In the genomic region with DNA sequence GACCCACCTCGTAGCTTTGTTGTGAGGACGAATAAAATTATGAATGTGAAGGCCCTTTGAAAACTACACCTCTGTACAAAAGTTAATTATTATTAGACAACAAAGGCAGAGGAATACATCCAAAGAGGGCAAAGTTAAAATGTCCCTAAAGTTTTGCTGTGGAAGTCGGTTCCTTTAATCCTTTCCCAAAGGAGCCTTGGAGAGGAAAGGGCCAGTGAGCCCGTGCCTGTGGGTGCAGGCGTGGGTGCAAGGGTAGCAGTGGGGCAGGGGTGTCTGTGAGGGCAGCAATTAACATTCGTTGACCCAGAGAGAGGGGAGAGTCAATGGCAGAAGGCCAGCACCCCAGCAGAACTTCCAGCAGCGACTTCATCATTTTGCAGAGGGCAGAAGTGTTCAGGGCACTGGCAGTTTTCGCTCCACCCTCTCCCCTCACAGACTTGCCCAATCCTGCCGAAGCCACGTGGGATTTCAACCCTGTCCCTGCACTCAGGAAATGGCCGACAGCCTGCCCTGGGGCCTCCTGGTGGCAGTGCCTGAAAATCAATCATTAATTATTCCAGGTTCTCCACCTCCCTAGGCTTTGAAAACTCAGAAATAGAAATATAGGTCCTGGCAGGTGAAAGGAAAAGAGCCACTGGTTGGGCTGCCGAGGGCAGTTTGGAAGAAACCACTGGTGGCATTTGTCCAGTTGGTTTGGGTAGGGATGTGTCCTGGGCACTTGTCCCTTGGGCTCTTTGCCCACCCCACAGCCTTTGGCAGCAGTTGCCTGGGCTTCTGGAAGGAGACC, we compare ENCODE assay signal across 8 cellular contexts. TPM values are rescaled to one million over a fixed set of nuclear protein-coding genes. Genes with fewer than 3 reads are reported as not detected.
DNase-seq lines count a peak whose midpoint lies in the region; ATAC-seq and TF ChIP-seq lines count a peak whose summit lies in the region.

No MANE protein-coding gene starts in this region.

- intact Hi-C loops in colonic mucosa (cut with DNase I), result no loop called here

- H3K27ac ChIP-seq in colonic mucosa, result peak overlapping the region; percentile 53
- peak overlapping the region; percentile 59 to 82 for H3K27ac ChIP-seq in mucosa of rectum (ENCODE audit: low read depth in 2 of 2, low read length in 2 of 2)

- H3K36me3 ChIP-seq in MG63, result no peaks in the 10 kb centered on the region
- H3K36me3 ChIP-seq in colonic mucosa, result no peaks in the 10 kb centered on the region
- no peaks in the 10 kb centered on the region for H3K36me3 ChIP-seq in mucosa of rectum (ENCODE audit: control insufficient read depth in 2 of 2, insufficient read depth in 2 of 2, low read length in 2 of 2)

- H3K4me1 ChIP-seq in colonic mucosa, result peaks cover 10% of the 10 kb centered on the region
- peaks cover 16 to 20% of the 10 kb centered on the region in 2 donors for H3K4me1 ChIP-seq in mucosa of rectum (ENCODE audit: control insufficient read depth in 2 of 2, insufficient read depth in 2 of 2, low read length in 2 of 2)

- H3K4me3 ChIP-seq in AG09309 (ENCODE audit: control insufficient read depth, low read depth, low read length), result no peak overlapping the region
- H3K4me3 ChIP-seq in MG63, result no peak overlapping the region
- H3K4me3 ChIP-seq in colonic mucosa, result no peak overlapping the region
- H3K4me3 ChIP-seq in mucosa of rectum (ENCODE audit: low read length in 2 of 2), result no peak overlapping the region

- H3K9me3 ChIP-seq in MG63 (no peaks in the 10 kb centered on the region), colonic mucosa (no peaks in the 10 kb centered on the region), mucosa of rectum (ENCODE audit: control insufficient read depth in 2 of 2, low read length in 2 of 2) (no peaks in the 10 kb centered on the region)

- TF ChIP-seq CTCF in AG09309 (IDR thresholded peaks at IDR 0.05; ENCODE audit: control insufficient read depth, insufficient read depth, low read depth, low read length, missing control alignments), result peak; percentile 19
- no peak for TF ChIP-seq CTCF in colonic mucosa (IDR thresholded peaks at IDR 0.05)

- no peak for ATAC-seq in HG02623 (IDR thresholded peaks at IDR 0.05; ENCODE audit: unreplicated experiment)
- ATAC-seq in HG02938 (IDR thresholded peaks at IDR 0.05; ENCODE audit: unreplicated experiment), result no peak

- DNase-seq in AG09309 (ENCODE audit: low read depth), result no peak
- DNase-seq in MG63, result peak; percentile 84
- peak; percentile 69 for DNase-seq in colonic mucosa
- DNase-seq in NCI-H1436 (lab: John Stamatoyannopoulos, UW), result no peak
- DNase-seq in foreskin melanocyte, result no peak

- H3K9ac ChIP-seq in colonic mucosa (ENCODE audit: low read depth in 2 of 2, low read length in 2 of 2), result peak overlapping the region in 1 of 2 donors; percentile 22
- H3K9ac ChIP-seq in mucosa of rectum (ENCODE audit: low read depth in 1 of 2, low read length in 2 of 2), result peak overlapping the region; percentile 33 to 42

- H3K27me3 ChIP-seq in MG63 (no peaks in the 10 kb centered on the region), colonic mucosa (peaks cover 6% of the 10 kb centered on the region), mucosa of rectum (ENCODE audit: control insufficient read depth in 2 of 2, insufficient read depth in 2 of 2, low read length in 2 of 2) (peaks cover 0 to 2% of the 10 kb centered on the region in 2 donors)

RNA-seq across cellular contexts. Expression of gene PAX8, which starts 4.2 kb away (rescaled TPM):
- 0.46 and 0.69 TPM in 2 replicates for total RNA-seq in MG63 (2014; rRNA removed; shearing (Covaris generic); ENCODE audit: low replicate concordance)
- total RNA-seq in colonic mucosa, result 1 to 10 TPM; 1.1 to 1.9 TPM

Comparison
In these comparisons a context has a peak if more than half of its experiments do, and no peak if none do; other contexts are left out.
1. DNase-seq: peak in MG63 (single experiment) and colonic mucosa (single experiment); none in AG09309 (single experiment), NCI-H1436 (single experiment) and foreskin melanocyte (single experiment).